Comparison of ENCODE assay signal across 8 cellular contexts in genomic region chr12:62006076-62006732, GRCh38.
DNase-seq lines count a peak whose midpoint lies in the region; ATAC-seq and TF ChIP-seq lines count a peak whose summit lies in the region.

No MANE protein-coding gene starts in this region.

- H3K79me1 ChIP-seq in H9 (ENCODE audit: insufficient read depth, low read depth, low read length, poor library complexity, severe bottlenecking), result no peaks in the 10 kb centered on the region

- H3K9me3 Mint-ChIP-seq in H9, result peaks cover 6 to 10% of the 10 kb centered on the region in 2 experiments; a peak in 3 of 5 replicates

- no CpG with 5 or more reads among the region's 5 CpGs for WGBS in H9 (ENCODE audit: extremely low coverage, insufficient read length, low lambda C conversion rate)
- 12 to 13% methylated on average over 5 of the region's 5 CpGs for WGBS in body of pancreas, 2 donors

- no peak overlapping the region for H2BK15ac ChIP-seq in H9 (ENCODE audit: low read depth, low read length)

- TF ChIP-seq CTCF in H9 (conservative IDR thresholded peaks at IDR 0.05) (peak; percentile 85), body of pancreas (IDR thresholded peaks at IDR 0.05) (peak; percentile 4 to 55 (median 50)), left lung (IDR thresholded peaks at IDR 0.05) (peak; percentile 48 to 65)

- H2BK5ac ChIP-seq in H9 (ENCODE audit: insufficient read length, low read length), result no peak overlapping the region

- no peak overlapping the region for H3T11ph ChIP-seq in H9 (ENCODE audit: low read length)

- no peak overlapping the region for H3K27ac ChIP-seq in H9 (ENCODE audit: insufficient read length, low read depth, low read length)
- no peak overlapping the region for H3K27ac ChIP-seq in body of pancreas
- no peak overlapping the region for H3K27ac ChIP-seq in left lung

- DNase-seq in stimulated activated CD4-positive, alpha-beta T cell treated with anti-CD3 and anti-CD28 coated beads, Interleukin-2, amount 100 ng/mL, for 4 hours (ENCODE audit: low read depth), result peak; percentile 1
- DNase-seq in stimulated activated CD4-positive, alpha-beta T cell treated with anti-CD3 and anti-CD28 coated beads, Interleukin-4, amount 100 ng/mL, for 4 hours, result no peak
- DNase-seq in H9 (peak; percentile 43), NCI-H2029 treated with DMSO at 0.1 percent for 48 hours (lab: John Stamatoyannopoulos, UW) (peak; percentile 31), body of pancreas (peak; percentile 15 to 30 (median 22)), left lung (no peak), T1000 (lab: John Stamatoyannopoulos, UW) (no peak), T-helper 9 cell (no peak)

- H3K36me3 Mint-ChIP-seq in H9 (ENCODE audit: insufficient read depth in 1 of 3, low read depth in 3 of 3), result peaks cover 0 to 3% (median 1%) of the 10 kb centered on the region in 3 experiments; a peak in 3 of 7 replicates

- no peak overlapping the region for H2AK5ac ChIP-seq in H9 (ENCODE audit: insufficient read length, low read length)

- H3K23me2 ChIP-seq in H9 (ENCODE audit: insufficient read length, low read depth, low read length, poor library complexity, severe bottlenecking), result no peaks in the 10 kb centered on the region

- H3K36me3 ChIP-seq in body of pancreas (replicated peaks in 1 of 2; ENCODE audit: insufficient read depth in 1 of 2, low read depth in 2 of 2), result no peaks in the 10 kb centered on the region
- H3K36me3 ChIP-seq in left lung, result no peaks in the 10 kb centered on the region

- TF ChIP-seq POLR2A in body of pancreas (IDR thresholded peaks at IDR 0.05), result no peak

- no peak overlapping the region for H3K4me3 Mint-ChIP-seq in H9

- no peaks in the 10 kb centered on the region for H3K27me3 Mint-ChIP-seq in H9 (ENCODE audit: low read depth)

- H2BK12ac ChIP-seq in H9 (ENCODE audit: insufficient read length, low read depth, low read length), result no peak overlapping the region

- peak overlapping the region in 1 of 3 experiments; percentile 76; a peak in 3 of 7 replicates for H3K27ac Mint-ChIP-seq in H9

- no peaks in the 10 kb centered on the region for H3K27me3 ChIP-seq in H9 (ENCODE audit: insufficient read depth, low read length)
- H3K27me3 ChIP-seq in body of pancreas, result no peaks in the 10 kb centered on the region
- H3K27me3 ChIP-seq in left lung, result no peaks in the 10 kb centered on the region

- no peak overlapping the region for H3K18ac ChIP-seq in H9 (ENCODE audit: insufficient read length, low read depth, low read length)

- H3K56ac ChIP-seq in H9 (ENCODE audit: insufficient read length, low read depth, low read length), result no peak overlapping the region

- no peaks in the 10 kb centered on the region for H4K20me1 ChIP-seq in H9 (ENCODE audit: control insufficient read depth, insufficient read depth, insufficient read length)

- H3K23ac ChIP-seq in H9 (ENCODE audit: insufficient read length, low read depth, low read length), result no peak overlapping the region

- H3K4me1 Mint-ChIP-seq in H9, result peaks cover 0 to 2% of the 10 kb centered on the region in 2 experiments; a peak in 2 of 4 replicates

- H3K4me3 ChIP-seq in body of pancreas, result no peak overlapping the region
- no peak overlapping the region for H3K4me3 ChIP-seq in left lung

- H3K9me3 ChIP-seq in H9 (ENCODE audit: control insufficient read depth, low read depth, low read length) (no peaks in the 10 kb centered on the region), body of pancreas (no peaks in the 10 kb centered on the region), left lung (no peaks in the 10 kb centered on the region)

- no peaks in the 10 kb centered on the region for H3K79me2 ChIP-seq in H9 (ENCODE audit: insufficient read depth, low read length)

- intact Hi-C loops in body of pancreas (cut with DNase I) (no loop called here), left lung (cut with DNase I) (no loop called here)

- no peak overlapping the region for H4K8ac ChIP-seq in H9 (replicated peaks; ENCODE audit: insufficient read length, low read depth, low read length)

- no peak overlapping the region for H4K5ac ChIP-seq in H9 (ENCODE audit: insufficient read length, low read depth, low read length)

- no peak overlapping the region for H2BK120ac ChIP-seq in H9 (ENCODE audit: low read depth, low read length, poor library complexity, severe bottlenecking)

- no peak for ATAC-seq in body of pancreas
- peak; percentile 47 for ATAC-seq in left lung

- no peak overlapping the region for H3K4me2 ChIP-seq in H9 (ENCODE audit: insufficient read depth, insufficient read length, low read length)

- H3K9ac ChIP-seq in H9 (ENCODE audit: extremely low read depth, insufficient read length, low read length), result no peak overlapping the region

- H3K4me1 ChIP-seq in H9 (ENCODE audit: insufficient read depth, low read length) (no peaks in the 10 kb centered on the region), body of pancreas (no peaks in the 10 kb centered on the region), left lung (peaks cover 0 to 4% of the 10 kb centered on the region in 2 donors)

- H2BK20ac ChIP-seq in H9 (ENCODE audit: low read depth, low read length, poor library complexity, severe bottlenecking), result no peak overlapping the region

- no peak overlapping the region for H2AFZ ChIP-seq in H9 (ENCODE audit: low read length)

- H3K14ac ChIP-seq in H9 (ENCODE audit: insufficient read depth, low read length), result no peak overlapping the region

- no peak overlapping the region for H3K4ac ChIP-seq in H9 (ENCODE audit: low read depth, low read length)

- no peak overlapping the region for H4K91ac ChIP-seq in H9 (ENCODE audit: insufficient read length, low read depth, low read length)

Comparison
In these comparisons a context has a peak if more than half of its experiments do, and no peak if none do; other contexts are left out.
1. DNase-seq: peak in stimulated activated CD4-positive, alpha-beta T cell treated with anti-CD3 and anti-CD28 coated beads, Interleukin-2, amount 100 ng/mL, for 4 hours (single experiment), H9 (single experiment), NCI-H2029 treated with DMSO at 0.1 percent for 48 hours (single experiment) and body of pancreas (4 of 4); none in stimulated activated CD4-positive, alpha-beta T cell treated with anti-CD3 and anti-CD28 coated beads, Interleukin-4, amount 100 ng/mL, for 4 hours (0 of 2), left lung (0 of 2), T1000 (single experiment) and T-helper 9 cell (single experiment).
2. Peak in every context shown above with its lines, with median percentiles within 50 percentile points of each other: CTCF ChIP-seq.